In genomic region chr15:64092864-64093626, GRCh38 we compare ENCODE assay signal across 1 cellular context.
TF ChIP-seq lines count a peak whose summit lies in the region.

No MANE protein-coding gene starts in this region.

TF ChIP-seq in HepG2, 621 proteins besides CTCF, POLR2A, EP300 and RAD21 (continued from another document and continues in another):
- TF ChIP-seq, protein P1, sequence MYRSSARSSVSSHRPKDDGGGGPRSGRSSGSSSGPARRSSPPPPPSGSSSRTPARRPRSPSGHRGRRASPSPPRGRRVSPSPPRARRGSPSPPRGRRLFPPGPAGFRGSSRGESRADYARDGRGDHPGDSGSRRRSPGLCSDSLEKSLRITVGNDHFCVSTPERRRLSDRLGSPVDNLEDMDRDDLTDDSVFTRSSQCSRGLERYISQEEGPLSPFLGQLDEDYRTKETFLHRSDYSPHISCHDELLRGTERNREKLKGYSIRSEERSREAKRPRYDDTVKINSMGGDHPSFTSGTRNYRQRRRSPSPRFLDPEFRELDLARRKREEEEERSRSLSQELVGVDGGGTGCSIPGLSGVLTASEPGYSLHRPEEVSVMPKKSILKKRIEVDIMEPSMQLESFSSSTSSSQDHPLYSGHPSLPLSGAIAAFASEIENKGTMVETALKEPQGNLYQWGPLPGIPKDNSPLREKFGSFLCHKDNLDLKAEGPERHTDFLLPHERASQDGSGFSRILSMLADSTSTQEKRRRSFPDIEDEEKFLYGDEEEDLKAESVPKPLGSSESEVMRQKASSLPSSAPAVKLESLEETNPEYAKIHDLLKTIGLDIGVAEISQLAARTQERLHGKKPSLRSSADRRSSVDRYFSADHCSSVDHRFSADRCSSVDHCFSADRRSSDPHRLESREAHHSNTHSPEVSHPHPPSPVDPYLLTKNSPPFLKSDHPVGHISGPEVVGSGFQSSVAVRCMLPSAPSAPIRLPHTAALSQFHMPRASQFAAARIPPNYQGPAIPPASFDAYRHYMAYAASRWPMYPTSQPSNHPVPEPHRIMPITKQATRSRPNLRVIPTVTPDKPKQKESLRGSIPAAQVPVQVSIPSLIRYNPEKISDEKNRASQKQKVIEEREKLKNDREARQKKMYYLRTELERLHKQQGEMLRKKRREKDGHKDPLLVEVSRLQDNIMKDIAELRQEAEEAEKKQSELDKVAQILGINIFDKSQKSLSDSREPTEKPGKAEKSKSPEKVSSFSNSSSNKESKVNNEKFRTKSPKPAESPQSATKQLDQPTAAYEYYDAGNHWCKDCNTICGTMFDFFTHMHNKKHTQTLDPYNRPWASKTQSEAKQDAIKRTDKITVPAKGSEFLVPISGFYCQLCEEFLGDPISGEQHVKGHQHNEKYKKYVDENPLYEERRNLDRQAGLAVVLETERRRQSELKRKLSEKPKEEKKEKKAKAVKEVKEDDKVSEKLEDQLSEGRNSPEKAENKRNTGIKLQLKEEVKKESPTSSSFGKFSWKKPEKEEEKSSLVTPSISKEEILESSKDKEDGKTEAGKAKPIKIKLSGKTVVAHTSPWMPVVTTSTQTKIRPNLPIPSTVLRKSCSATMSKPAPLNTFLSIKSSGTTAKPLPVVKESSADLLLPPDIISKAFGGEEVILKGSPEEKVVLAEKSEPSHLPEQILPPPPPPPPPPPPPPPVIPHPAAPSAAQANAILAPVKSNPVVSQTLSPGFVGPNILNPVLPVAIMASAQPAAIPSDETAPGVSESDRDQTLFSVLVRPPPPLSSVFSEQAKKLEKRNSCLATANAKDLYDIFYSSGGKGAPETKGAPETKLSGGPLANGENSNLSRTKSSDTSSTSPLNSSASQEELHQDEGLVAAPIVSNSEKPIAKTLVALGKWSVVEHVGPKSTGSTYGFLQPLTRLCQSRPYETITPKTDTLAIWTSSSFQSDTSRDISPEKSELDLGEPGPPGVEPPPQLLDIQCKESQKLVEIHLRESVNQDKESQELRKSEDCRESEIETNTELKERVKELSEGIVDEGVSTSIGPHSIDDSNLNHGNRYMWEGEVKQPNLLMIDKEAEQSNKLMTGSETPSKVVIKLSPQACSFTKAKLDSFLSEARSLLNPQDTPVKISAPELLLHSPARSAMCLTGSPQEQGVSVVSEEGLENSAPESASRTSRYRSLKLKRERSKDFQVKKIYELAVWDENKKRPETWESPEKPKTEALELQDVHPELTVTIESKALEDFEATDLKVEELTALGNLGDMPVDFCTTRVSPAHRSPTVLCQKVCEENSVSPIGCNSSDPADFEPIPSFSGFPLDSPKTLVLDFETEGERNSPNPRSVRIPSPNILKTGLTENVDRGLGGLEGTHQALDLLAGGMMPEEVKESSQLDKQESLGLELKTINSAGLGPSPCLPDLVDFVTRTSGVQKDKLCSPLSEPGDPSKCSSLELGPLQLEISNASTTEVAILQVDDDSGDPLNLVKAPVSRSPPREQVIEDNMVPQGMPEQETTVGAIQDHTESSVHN (CRISPR knock-in tag; IDR thresholded peaks at IDR 0.05): no peak
- TF ChIP-seq GPN1 (CRISPR knock-in tag; IDR thresholded peaks at IDR 0.05; ENCODE audit: borderline replicate concordance) (no peak), FUBP1 (CRISPR knock-in tag; IDR thresholded peaks at IDR 0.05; ENCODE audit: borderline replicate concordance) (no peak), ATF1 (CRISPR knock-in tag; IDR thresholded peaks at IDR 0.05) (no peak), ZNF234 (CRISPR knock-in tag; conservative IDR thresholded peaks at IDR 0.05) (no peak), ISL2 (CRISPR knock-in tag; IDR thresholded peaks at IDR 0.05) (no peak), TBX3 (IDR thresholded peaks at IDR 0.05; ENCODE audit: borderline replicate concordance) (no peak), CEBPB (IDR thresholded peaks at IDR 0.05; ENCODE audit: borderline replicate concordance, low read depth, low read length) (no peak), AKAP8 (CRISPR knock-in tag; IDR thresholded peaks at IDR 0.05) (no peak), POLR2AphosphoS2 (IDR thresholded peaks at IDR 0.05; ENCODE audit: low read depth, low read length) (no peak), CREM (IDR thresholded peaks at IDR 0.05) (no peak), CREM (CRISPR knock-in tag; IDR thresholded peaks at IDR 0.05) (no peak), RARG (CRISPR knock-in tag; IDR thresholded peaks at IDR 0.05; ENCODE audit: low read depth) (no peak), ZBTB7B (CRISPR knock-in tag; IDR thresholded peaks at IDR 0.05) (0 out of 2 replicates have a peak, but pooled peaks have one; percentile 21), MLX (CRISPR knock-in tag; IDR thresholded peaks at IDR 0.05) (no peak), ZFP36 (IDR thresholded peaks at IDR 0.05; ENCODE audit: borderline replicate concordance, low read depth, low read length, partially characterized antibody) (no peak), MBNL3 (CRISPR knock-in tag; conservative IDR thresholded peaks at IDR 0.05) (no peak), ZNF709 (CRISPR knock-in tag; IDR thresholded peaks at IDR 0.05) (no peak), ZNF781 (CRISPR knock-in tag; IDR thresholded peaks at IDR 0.05; ENCODE audit: borderline replicate concordance, not compliant biosample characterization) (no peak), SMC3 (IDR thresholded peaks at IDR 0.05; ENCODE audit: low read length) (no peak), HIVEP1 (CRISPR knock-in tag; IDR thresholded peaks at IDR 0.05) (no peak), JUND (CRISPR knock-in tag; IDR thresholded peaks at IDR 0.05) (no peak), CCDC6 (CRISPR knock-in tag; IDR thresholded peaks at IDR 0.05) (no peak), ATF4 (CRISPR knock-in tag; IDR thresholded peaks at IDR 0.05) (no peak), HBP1 (CRISPR knock-in tag; IDR thresholded peaks at IDR 0.05; ENCODE audit: low read depth) (0 out of 2 replicates have a peak, but pooled peaks have one; percentile 16), ZBTB4 (CRISPR knock-in tag; IDR thresholded peaks at IDR 0.05; ENCODE audit: borderline replicate concordance) (no peak), FOXO1 (CRISPR knock-in tag; IDR thresholded peaks at IDR 0.05) (no peak), ZC3H4 (CRISPR knock-in tag; IDR thresholded peaks at IDR 0.05; ENCODE audit: borderline replicate concordance) (no peak), TMF1 (CRISPR knock-in tag; IDR thresholded peaks at IDR 0.05; ENCODE audit: low read depth) (no peak), CREB1 (IDR thresholded peaks at IDR 0.05) (no peak), CREB1 (CRISPR knock-in tag; IDR thresholded peaks at IDR 0.05) (no peak), MYPOP (CRISPR knock-in tag; IDR thresholded peaks at IDR 0.05) (no peak)
- TF ChIP-seq, protein P2, sequence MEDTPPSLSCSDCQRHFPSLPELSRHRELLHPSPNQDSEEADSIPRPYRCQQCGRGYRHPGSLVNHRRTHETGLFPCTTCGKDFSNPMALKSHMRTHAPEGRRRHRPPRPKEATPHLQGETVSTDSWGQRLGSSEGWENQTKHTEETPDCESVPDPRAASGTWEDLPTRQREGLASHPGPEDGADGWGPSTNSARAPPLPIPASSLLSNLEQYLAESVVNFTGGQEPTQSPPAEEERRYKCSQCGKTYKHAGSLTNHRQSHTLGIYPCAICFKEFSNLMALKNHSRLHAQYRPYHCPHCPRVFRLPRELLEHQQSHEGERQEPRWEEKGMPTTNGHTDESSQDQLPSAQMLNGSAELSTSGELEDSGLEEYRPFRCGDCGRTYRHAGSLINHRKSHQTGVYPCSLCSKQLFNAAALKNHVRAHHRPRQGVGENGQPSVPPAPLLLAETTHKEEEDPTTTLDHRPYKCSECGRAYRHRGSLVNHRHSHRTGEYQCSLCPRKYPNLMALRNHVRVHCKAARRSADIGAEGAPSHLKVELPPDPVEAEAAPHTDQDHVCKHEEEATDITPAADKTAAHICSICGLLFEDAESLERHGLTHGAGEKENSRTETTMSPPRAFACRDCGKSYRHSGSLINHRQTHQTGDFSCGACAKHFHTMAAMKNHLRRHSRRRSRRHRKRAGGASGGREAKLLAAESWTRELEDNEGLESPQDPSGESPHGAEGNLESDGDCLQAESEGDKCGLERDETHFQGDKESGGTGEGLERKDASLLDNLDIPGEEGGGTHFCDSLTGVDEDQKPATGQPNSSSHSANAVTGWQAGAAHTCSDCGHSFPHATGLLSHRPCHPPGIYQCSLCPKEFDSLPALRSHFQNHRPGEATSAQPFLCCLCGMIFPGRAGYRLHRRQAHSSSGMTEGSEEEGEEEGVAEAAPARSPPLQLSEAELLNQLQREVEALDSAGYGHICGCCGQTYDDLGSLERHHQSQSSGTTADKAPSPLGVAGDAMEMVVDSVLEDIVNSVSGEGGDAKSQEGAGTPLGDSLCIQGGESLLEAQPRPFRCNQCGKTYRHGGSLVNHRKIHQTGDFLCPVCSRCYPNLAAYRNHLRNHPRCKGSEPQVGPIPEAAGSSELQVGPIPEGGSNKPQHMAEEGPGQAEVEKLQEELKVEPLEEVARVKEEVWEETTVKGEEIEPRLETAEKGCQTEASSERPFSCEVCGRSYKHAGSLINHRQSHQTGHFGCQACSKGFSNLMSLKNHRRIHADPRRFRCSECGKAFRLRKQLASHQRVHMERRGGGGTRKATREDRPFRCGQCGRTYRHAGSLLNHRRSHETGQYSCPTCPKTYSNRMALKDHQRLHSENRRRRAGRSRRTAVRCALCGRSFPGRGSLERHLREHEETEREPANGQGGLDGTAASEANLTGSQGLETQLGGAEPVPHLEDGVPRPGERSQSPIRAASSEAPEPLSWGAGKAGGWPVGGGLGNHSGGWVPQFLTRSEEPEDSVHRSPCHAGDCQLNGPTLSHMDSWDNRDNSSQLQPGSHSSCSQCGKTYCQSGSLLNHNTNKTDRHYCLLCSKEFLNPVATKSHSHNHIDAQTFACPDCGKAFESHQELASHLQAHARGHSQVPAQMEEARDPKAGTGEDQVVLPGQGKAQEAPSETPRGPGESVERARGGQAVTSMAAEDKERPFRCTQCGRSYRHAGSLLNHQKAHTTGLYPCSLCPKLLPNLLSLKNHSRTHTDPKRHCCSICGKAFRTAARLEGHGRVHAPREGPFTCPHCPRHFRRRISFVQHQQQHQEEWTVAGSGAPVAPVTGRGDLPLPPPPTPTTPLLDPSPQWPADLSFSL (CRISPR knock-in tag; IDR thresholded peaks at IDR 0.05): no peak
